28 cellular contexts compared by ENCODE assay signal in the genomic region with DNA sequence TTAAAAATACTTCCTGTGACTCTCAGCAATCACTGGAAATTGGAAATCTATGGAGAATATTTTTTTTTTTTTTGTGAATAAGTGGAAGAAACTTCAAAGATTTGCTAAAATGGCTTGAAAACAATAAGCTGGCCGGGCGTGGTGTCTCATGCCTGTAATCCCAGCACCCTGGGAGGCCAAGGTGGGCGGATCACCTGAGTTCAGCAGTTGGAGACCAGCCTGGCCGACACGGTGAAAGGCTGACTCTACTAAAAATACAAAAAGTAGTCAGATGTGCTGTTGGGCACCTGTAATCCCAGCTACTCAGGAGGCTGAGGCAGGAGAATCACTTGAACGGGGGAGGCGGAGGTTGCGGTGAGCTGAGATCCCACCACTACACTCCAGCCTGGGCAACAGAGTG.
"Had no signal": no experiment of that assay in that cellular context is flagged by ENCODE, and none has a peak within 500 bp of the region (broad histone marks: within the 10 kb centered on the region; RNA-seq: fewer than 3 reads in every experiment).

No MANE protein-coding gene starts in this region.

- ATAC-seq: activated naive CD8-positive, alpha-beta T cell treated with anti-CD3 and anti-CD28 coated beads, Interleukin-2, amount 50 U/mL, for 24 hours; body of pancreas; SK-N-SH treated with all-trans-retinoic acid at 6 μM for 48 hours had no signal

- H3K4me1 Mint-ChIP-seq: activated B cell treated with CpG ODN at 0.5 μM for 24 hours; activated CD4-positive, alpha-beta T cell treated with anti-CD3 and anti-CD28 coated beads, Interleukin-2, amount 10 ng/mL, durations not matched to agents 7 days and 5 days; activated naive CD4-positive, alpha-beta T cell treated with anti-CD3 and anti-CD28 coated beads, Interleukin-2, amount 50 U/mL, for 24 hours; activated naive CD8-positive, alpha-beta T cell treated with anti-CD3 and anti-CD28 coated beads, Interleukin-2, amount 50 U/mL, for 24 hours had no signal

- H3K36me3 Mint-ChIP-seq: activated CD4-positive, alpha-beta memory T cell treated with anti-CD3 and anti-CD28 coated beads for 36 hours; activated naive CD4-positive, alpha-beta T cell treated with anti-CD3 and anti-CD28 coated beads, Interleukin-2, amount 50 U/mL, for 24 hours had no signal

- FAIRE-seq: bronchial epithelial cell had no signal

- H3K27ac Mint-ChIP-seq: activated B cell treated with CpG ODN at 0.5 μM for 24 hours; activated CD4-positive, alpha-beta memory T cell treated with anti-CD3 and anti-CD28 coated beads for 36 hours; activated CD4-positive, alpha-beta T cell treated with anti-CD3 and anti-CD28 coated beads, Interleukin-2, amount 10 ng/mL, durations not matched to agents 7 days and 5 days; activated naive CD8-positive, alpha-beta T cell treated with anti-CD3 and anti-CD28 coated beads, Interleukin-2, amount 50 U/mL, for 24 hours; T-helper 1 cell treated with Interleukin-12 subunit alpha and Interleukin-12 subunit beta and Interleukin-4 antibody, amounts not matched to agents 30 μg/mL and 1 μg/mL, for 36 hours had no signal

- H3K4me3 ChIP-seq: ascending aorta, body of pancreas, MG63, Peyer's patch, SJSA1 had no signal

- H3K4me3 Mint-ChIP-seq: activated B cell treated with CpG ODN at 0.5 μM for 24 hours; activated CD4-positive, alpha-beta memory T cell treated with anti-CD3 and anti-CD28 coated beads for 36 hours; activated CD4-positive, alpha-beta T cell treated with anti-CD3 and anti-CD28 coated beads, Interleukin-2, amount 10 ng/mL, durations not matched to agents 7 days and 5 days; activated naive CD4-positive, alpha-beta T cell treated with anti-CD3 and anti-CD28 coated beads, Interleukin-2, amount 50 U/mL, for 24 hours; activated naive CD8-positive, alpha-beta T cell treated with anti-CD3 and anti-CD28 coated beads, Interleukin-2, amount 50 U/mL, for 24 hours; T-helper 1 cell treated with Interleukin-12 subunit alpha and Interleukin-12 subunit beta and Interleukin-4 antibody, amounts not matched to agents 30 μg/mL and 1 μg/mL, for 36 hours had no signal

- DNase-seq: activated B cell treated with CpG ODN at 0.5 μM for 24 hours; activated CD4-positive, alpha-beta memory T cell treated with anti-CD3 and anti-CD28 coated beads for 36 hours; activated CD4-positive, alpha-beta T cell treated with anti-CD3 and anti-CD28 coated beads for 1 hour; activated CD4-positive, alpha-beta T cell treated with anti-CD3 and anti-CD28 coated beads, Interleukin-2, amount 10 ng/mL, durations not matched to agents 7 days and 5 days; activated CD8-positive, alpha-beta memory T cell treated with anti-CD3 and anti-CD28 coated beads, Interleukin-2, amount 50 U/mL, for 4 hours; activated naive CD8-positive, alpha-beta T cell treated with anti-CD3 and anti-CD28 coated beads, Interleukin-2, amount 50 U/mL, for 24 hours; activated T-cell treated with anti-CD3 and anti-CD28 coated beads, Interleukin-2, amount 50 U/mL, for 1 hour; amniotic stem cell; body of pancreas; central memory CD4-positive, alpha-beta T cell; Kasumi-1; KBM-7; MG63; NCI-H1105 treated with DMSO at 0.1 percent for 48 hours; NCI-H1436 treated with DMSO at 0.1 percent for 48 hours; NCI-H187; NCI-H2081; NCI-H510A treated with DMSO at 0.1 percent for 48 hours; Peyer's patch; SHP77; SW 1271 had no signal

- H3K27ac ChIP-seq: ascending aorta, body of pancreas, Peyer's patch, RWPE1, SJSA1 had no signal

- H3K27me3 Mint-ChIP-seq: activated B cell treated with CpG ODN at 0.5 μM for 24 hours had no signal

- H3K4me1 ChIP-seq: ascending aorta, body of pancreas, Peyer's patch had no signal

- H3K9me3 ChIP-seq: ascending aorta, body of pancreas, MG63, Peyer's patch, SJSA1 had no signal

- H3K9me3 Mint-ChIP-seq: activated B cell treated with CpG ODN at 0.5 μM for 24 hours; activated CD4-positive, alpha-beta memory T cell treated with anti-CD3 and anti-CD28 coated beads for 36 hours; activated CD4-positive, alpha-beta T cell treated with anti-CD3 and anti-CD28 coated beads, Interleukin-2, amount 10 ng/mL, durations not matched to agents 7 days and 5 days; activated naive CD4-positive, alpha-beta T cell treated with anti-CD3 and anti-CD28 coated beads, Interleukin-2, amount 50 U/mL, for 24 hours; activated naive CD8-positive, alpha-beta T cell treated with anti-CD3 and anti-CD28 coated beads, Interleukin-2, amount 50 U/mL, for 24 hours; T-helper 1 cell treated with Interleukin-12 subunit alpha and Interleukin-12 subunit beta and Interleukin-4 antibody, amounts not matched to agents 30 μg/mL and 1 μg/mL, for 36 hours had no signal

- H3K36me3 ChIP-seq: ascending aorta, MG63, Peyer's patch, SJSA1 had no signal

- H3K27me3 ChIP-seq: ascending aorta, body of pancreas, MG63, Peyer's patch, SJSA1 had no signal
